Comparison of ENCODE assay signal across 24 cellular contexts in the genomic region with DNA sequence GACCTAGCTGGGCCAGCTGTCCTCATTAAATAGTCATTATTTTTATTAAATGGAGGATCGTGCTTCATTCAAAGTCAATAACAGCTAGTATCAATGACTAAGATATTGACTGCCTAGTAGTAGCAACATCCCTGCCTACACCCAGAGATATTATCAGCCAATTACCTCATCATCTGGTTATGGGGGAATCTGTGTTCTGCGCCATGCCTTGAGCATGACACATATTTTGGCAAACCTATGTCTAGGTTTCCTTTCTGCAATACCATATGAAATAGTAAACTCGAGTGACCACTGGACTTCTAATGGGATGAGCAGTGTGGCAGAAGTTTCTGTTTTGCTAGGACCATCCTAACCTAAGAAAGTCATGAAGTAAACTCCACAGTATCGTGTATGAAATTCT. TPM values are rescaled to one million over a fixed set of nuclear protein-coding genes. Genes with fewer than 3 reads are reported as not detected.
A peak's percentile ranks its signal among the peaks of the same experiment; 100 is the strongest.
DNase-seq lines count a peak whose midpoint lies in the region; ATAC-seq and TF ChIP-seq lines count a peak whose summit lies in the region.
"Had no signal": no experiment of that assay in that cellular context is flagged by ENCODE, and none has a peak within 500 bp of the region (broad histone marks: within the 10 kb centered on the region; RNA-seq: fewer than 3 reads in every experiment).

No MANE protein-coding gene starts in this region.

- H3K4me2 ChIP-seq in fibroblast of lung (ENCODE audit: extremely low read depth, insufficient read depth, low read length), result no peak overlapping the region
- H3K4me2 ChIP-seq: BLaER1 had no signal

- H2AFZ ChIP-seq in fibroblast of lung (ENCODE audit: low read length), result no peak overlapping the region

- intact Hi-C loops in left colon (cut with DNase I, micrococcal nuclease), result loop anchor here in 1 of 2 donors (5.0 kb wide), 1 partner anchor 123 kb away; no protein-coding TSS in a partner anchor

- no peaks in the 10 kb centered on the region for H3K79me2 ChIP-seq in fibroblast of lung (ENCODE audit: control insufficient read depth, insufficient read depth, low read length)

- H3K9me3 ChIP-seq in fibroblast of lung (ENCODE audit: control insufficient read depth, insufficient read depth, low read depth, low read length), result no peaks in the 10 kb centered on the region
- H3K9me3 ChIP-seq: BLaER1, colonic mucosa, gastroesophageal sphincter, psoas muscle, stomach, upper lobe of left lung had no signal

- ATAC-seq in SK-N-SH treated with all-trans-retinoic acid at 6 μM for 48 hours (peak; percentile 46; the same call in 2 of the 3 replicates), HG02642 (IDR thresholded peaks at IDR 0.05; ENCODE audit: poor library complexity, unreplicated experiment) (no peak), left colon (no peak), GM19324 (IDR thresholded peaks at IDR 0.05; ENCODE audit: low FRiP score, unreplicated experiment) (no peak)
- ATAC-seq: gastroesophageal sphincter, psoas muscle had no signal

- H4K20me1 ChIP-seq in fibroblast of lung (ENCODE audit: control insufficient read depth, extremely low read depth, insufficient read depth, low read length), result no peaks in the 10 kb centered on the region
- H4K20me1 ChIP-seq: BLaER1 had no signal

- DNase-seq in GM04504 (ENCODE audit: low read depth), result peak; percentile 32
- DNase-seq in fibroblast of lung (ENCODE audit: low read depth in 2 of 2), result peak; percentile 3 to 74
- peak; percentile 33 for DNase-seq in skeletal muscle cell (ENCODE audit: low read depth)
- DNase-seq in left colon, result no peak
- DNase-seq in activated CD4-positive, alpha-beta T cell treated with anti-CD3 and anti-CD28 coated beads, Interleukin-2, amount 50 U/mL, for 4 hours, result no peak
- DNase-seq: activated CD4-positive, alpha-beta memory T cell treated with anti-CD3 and anti-CD28 coated beads, Interleukin-2, amount 10 ng/mL, durations not matched to agents 7 days and 5 days; activated naive CD4-positive, alpha-beta T cell treated with Interleukin-2 at 50 U/mL for 16 hours; activated T-cell treated with anti-CD3 and anti-CD28 coated beads, Interleukin-2, amount 50 U/mL, for 1 hour; anterior cingulate cortex; colonic mucosa; GF-D8; NCI-H1092 treated with DMSO at 0.1 percent for 48 hours; NCI-H526; psoas muscle; SHP77 treated with DMSO at 0.1 percent for 48 hours; stimulated activated CD4-positive, alpha-beta T cell treated with anti-CD3 and anti-CD28 coated beads, Interleukin-4, amount 100 ng/mL, for 24 hours; stomach; upper lobe of left lung had no signal

- H3K27me3 ChIP-seq in fibroblast of lung (ENCODE audit: control insufficient read depth, insufficient read depth, low read length), result no peaks in the 10 kb centered on the region
- H3K27me3 ChIP-seq: BLaER1, colonic mucosa, gastroesophageal sphincter, stomach, upper lobe of left lung had no signal

- no peak overlapping the region for H3K9ac ChIP-seq in fibroblast of lung (ENCODE audit: insufficient read depth, low read length)
- H3K9ac ChIP-seq: BLaER1 had no signal

- H3K36me3 ChIP-seq in fibroblast of lung (ENCODE audit: control insufficient read depth, insufficient read depth, low read length), result no peaks in the 10 kb centered on the region
- H3K36me3 ChIP-seq: BLaER1, colonic mucosa, gastroesophageal sphincter, stomach, upper lobe of left lung had no signal

- no peaks in the 10 kb centered on the region for H3K4me1 ChIP-seq in fibroblast of lung (ENCODE audit: control insufficient read depth, extremely low read depth, insufficient read depth, low read length)
- H3K4me1 ChIP-seq: BLaER1, colonic mucosa, gastroesophageal sphincter, psoas muscle had no signal

- H3K27ac ChIP-seq in fibroblast of lung (ENCODE audit: insufficient read depth, low read length), result no peak overlapping the region
- H3K27ac ChIP-seq: BLaER1, colonic mucosa, gastroesophageal sphincter, psoas muscle, stomach, upper lobe of left lung had no signal

- no peak for TF ChIP-seq CTCF in fibroblast of lung (conservative IDR thresholded peaks at IDR 0.05 in 1 of 2, IDR thresholded peaks at IDR 0.05 in 1 of 2; ENCODE audit: low read depth in 1 of 2, low read length in 2 of 2)

- H3K4me3 ChIP-seq in fibroblast of lung (replicated peaks in 1 of 4; ENCODE audit: control extremely low read depth in 1 of 4, insufficient read depth in 1 of 4, low read depth in 3 of 4, low read length in 4 of 4) (no peak overlapping the region), skeletal muscle cell (ENCODE audit: low read depth, low read length) (no peak overlapping the region)
- H3K4me3 ChIP-seq: BLaER1, colonic mucosa, gastroesophageal sphincter, psoas muscle, stomach, upper lobe of left lung had no signal

TF ChIP-seq in SK-N-SH treated with all-trans-retinoic acid at 6 μM for 48 hours, 23 proteins besides CTCF, POLR2A, EP300 and RAD21:
- TF ChIP-seq ZNF565 (CRISPR knock-in tag; conservative IDR thresholded peaks at IDR 0.05; ENCODE audit: low read depth) (no peak), RARB (CRISPR knock-in tag; IDR thresholded peaks at IDR 0.05) (no peak), ZNF70 (CRISPR knock-in tag; IDR thresholded peaks at IDR 0.05) (no peak), BACH2 (CRISPR knock-in tag; IDR thresholded peaks at IDR 0.05; ENCODE audit: borderline replicate concordance) (no peak), GLIS3 (CRISPR knock-in tag; IDR thresholded peaks at IDR 0.05) (no peak), ISL1 (CRISPR knock-in tag; IDR thresholded peaks at IDR 0.05) (no peak), ESRRG (CRISPR knock-in tag; IDR thresholded peaks at IDR 0.05) (no peak), PPARA (CRISPR knock-in tag; IDR thresholded peaks at IDR 0.05; ENCODE audit: borderline replicate concordance) (no peak), ZC3H10 (CRISPR knock-in tag; IDR thresholded peaks at IDR 0.05) (no peak), TCF4 (CRISPR knock-in tag; IDR thresholded peaks at IDR 0.05; ENCODE audit: borderline replicate concordance) (no peak)
- TF ChIP-seq, protein P1, sequence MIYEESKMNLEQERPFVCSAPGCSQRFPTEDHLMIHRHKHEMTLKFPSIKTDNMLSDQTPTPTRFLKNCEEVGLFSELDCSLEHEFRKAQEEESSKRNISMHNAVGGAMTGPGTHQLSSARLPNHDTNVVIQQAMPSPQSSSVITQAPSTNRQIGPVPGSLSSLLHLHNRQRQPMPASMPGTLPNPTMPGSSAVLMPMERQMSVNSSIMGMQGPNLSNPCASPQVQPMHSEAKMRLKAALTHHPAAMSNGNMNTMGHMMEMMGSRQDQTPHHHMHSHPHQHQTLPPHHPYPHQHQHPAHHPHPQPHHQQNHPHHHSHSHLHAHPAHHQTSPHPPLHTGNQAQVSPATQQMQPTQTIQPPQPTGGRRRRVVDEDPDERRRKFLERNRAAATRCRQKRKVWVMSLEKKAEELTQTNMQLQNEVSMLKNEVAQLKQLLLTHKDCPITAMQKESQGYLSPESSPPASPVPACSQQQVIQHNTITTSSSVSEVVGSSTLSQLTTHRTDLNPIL (CRISPR knock-in tag; IDR thresholded peaks at IDR 0.05; ENCODE audit: low read depth), result no peak
- TF ChIP-seq, protein P2, sequence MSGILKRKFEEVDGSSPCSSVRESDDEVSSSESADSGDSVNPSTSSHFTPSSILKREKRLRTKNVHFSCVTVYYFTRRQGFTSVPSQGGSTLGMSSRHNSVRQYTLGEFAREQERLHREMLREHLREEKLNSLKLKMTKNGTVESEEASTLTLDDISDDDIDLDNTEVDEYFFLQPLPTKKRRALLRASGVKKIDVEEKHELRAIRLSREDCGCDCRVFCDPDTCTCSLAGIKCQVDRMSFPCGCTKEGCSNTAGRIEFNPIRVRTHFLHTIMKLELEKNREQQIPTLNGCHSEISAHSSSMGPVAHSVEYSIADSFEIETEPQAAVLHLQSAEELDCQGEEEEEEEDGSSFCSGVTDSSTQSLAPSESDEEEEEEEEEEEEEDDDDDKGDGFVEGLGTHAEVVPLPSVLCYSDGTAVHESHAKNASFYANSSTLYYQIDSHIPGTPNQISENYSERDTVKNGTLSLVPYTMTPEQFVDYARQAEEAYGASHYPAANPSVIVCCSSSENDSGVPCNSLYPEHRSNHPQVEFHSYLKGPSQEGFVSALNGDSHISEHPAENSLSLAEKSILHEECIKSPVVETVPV (CRISPR knock-in tag; IDR thresholded peaks at IDR 0.05), result no peak

RNA-seq across cellular contexts. Expression of a gene that starts 50.0 kb away (rescaled TPM):
- total RNA-seq in fibroblast of lung, result 2.6 and 3.5 TPM in 2 replicates
- polyA plus RNA-seq in fibroblast of lung, result 7.6 and 9.9 TPM in 2 replicates
- 3.5 and 5.8 TPM in 2 replicates for polyA plus RNA-seq in fibroblast of lung (2012)
- polyA minus RNA-seq in fibroblast of lung (ENCODE audit: low replicate concordance), result 0.37 and 7.8 TPM in 2 replicates
- total RNA-seq in left colon, result 1 to 10 TPM; 3.8 to 4.0 TPM
- total RNA-seq: activated CD4-positive, alpha-beta memory T cell treated with anti-CD3 and anti-CD28 coated beads, Interleukin-2, amount 10 ng/mL, durations not matched to agents 7 days and 5 days; T-helper 1 cell treated with Interleukin-12 subunit alpha and Interleukin-12 subunit beta and Interleukin-4 antibody, amounts not matched to agents 30 ng/mL and 1 ng/mL, for 36 hours had no signal

Comparison
In these comparisons a context has a peak if more than half of its experiments do, and no peak if none do; other contexts are left out.
1. DNase-seq: peak in GM04504 (single experiment), fibroblast of lung (2 of 2) and skeletal muscle cell (single experiment); none in left colon (0 of 2) and activated CD4-positive, alpha-beta T cell treated with anti-CD3 and anti-CD28 coated beads, Interleukin-2, amount 50 U/mL, for 4 hours (0 of 2).